ENCODE assay signal across 34 cellular contexts in genomic region chr12:69354172-69354560, GRCh38. TPM values are rescaled to one million over a fixed set of nuclear protein-coding genes. Genes with fewer than 3 reads are reported as not detected.
"Had no signal": no experiment of that assay in that cellular context is flagged by ENCODE, and none has a peak within 500 bp of the region (broad histone marks: within the 10 kb centered on the region; RNA-seq: fewer than 3 reads in every experiment).

No MANE protein-coding gene starts in this region.

- H3K27ac ChIP-seq: ascending aorta, PC-9, RWPE1, VCaP had no signal

- ATAC-seq: activated CD8-positive, alpha-beta T cell treated with anti-CD3 and anti-CD28 coated beads for 36 hours; Right ventricle myocardium inferior; SK-N-SH treated with all-trans-retinoic acid at 6 μM for 48 hours had no signal

- H3K4me3 Mint-ChIP-seq: activated CD4-positive, alpha-beta T cell treated with anti-CD3 and anti-CD28 coated beads, Interleukin-2, amount 10 ng/mL, durations not matched to agents 24 days and 14 days; activated CD8-positive, alpha-beta T cell treated with anti-CD3 and anti-CD28 coated beads for 36 hours; activated naive CD4-positive, alpha-beta T cell treated with anti-CD3 and anti-CD28 coated beads, Interleukin-2, amount 50 U/mL, for 24 hours; activated naive CD8-positive, alpha-beta T cell treated with anti-CD3 and anti-CD28 coated beads, Interleukin-2, amount 10 ng/mL, durations not matched to agents 7 days and 5 days; activated T-cell treated with anti-CD3 and anti-CD28 coated beads, Interleukin-2, amount 50 U/mL, for 24 hours had no signal

- H3K9me3 Mint-ChIP-seq: activated CD4-positive, alpha-beta T cell treated with anti-CD3 and anti-CD28 coated beads, Interleukin-2, amount 10 ng/mL, durations not matched to agents 24 days and 14 days; activated CD8-positive, alpha-beta T cell treated with anti-CD3 and anti-CD28 coated beads for 36 hours; activated naive CD4-positive, alpha-beta T cell treated with anti-CD3 and anti-CD28 coated beads, Interleukin-2, amount 50 U/mL, for 24 hours; activated naive CD8-positive, alpha-beta T cell treated with anti-CD3 and anti-CD28 coated beads, Interleukin-2, amount 10 ng/mL, durations not matched to agents 7 days and 5 days; activated T-cell treated with anti-CD3 and anti-CD28 coated beads, Interleukin-2, amount 50 U/mL, for 24 hours; activated T-helper 2 cell treated with anti-CD3 and anti-CD28 coated beads, Interferon-gamma antibody, Interleukin-2, Interleukin-4, amounts not matched to agents 10 μg/mL and 5 μg/mL and 100 μg/mL, durations not matched to agents 14 hours and 24 hours and 36 hours had no signal

- H3K4me1 ChIP-seq: ascending aorta had no signal

- H3K27me3 Mint-ChIP-seq: activated naive CD4-positive, alpha-beta T cell treated with anti-CD3 and anti-CD28 coated beads, Interleukin-2, amount 50 U/mL, for 24 hours; activated T-cell treated with anti-CD3 and anti-CD28 coated beads, Interleukin-2, amount 50 U/mL, for 24 hours had no signal

- H3K4me3 ChIP-seq: ascending aorta, cardiac muscle cell, PC-9 had no signal

- H3K36me3 ChIP-seq: ascending aorta, cardiac muscle cell had no signal

- H3K27ac Mint-ChIP-seq: activated CD4-positive, alpha-beta T cell treated with anti-CD3 and anti-CD28 coated beads, Interleukin-2, amount 10 ng/mL, durations not matched to agents 24 days and 14 days; activated CD8-positive, alpha-beta T cell treated with anti-CD3 and anti-CD28 coated beads for 36 hours; activated naive CD4-positive, alpha-beta T cell treated with anti-CD3 and anti-CD28 coated beads, Interleukin-2, amount 50 U/mL, for 24 hours; activated naive CD8-positive, alpha-beta T cell treated with anti-CD3 and anti-CD28 coated beads, Interleukin-2, amount 10 ng/mL, durations not matched to agents 7 days and 5 days; activated T-cell treated with anti-CD3 and anti-CD28 coated beads, Interleukin-2, amount 50 U/mL, for 24 hours; activated T-helper 2 cell treated with anti-CD3 and anti-CD28 coated beads, Interferon-gamma antibody, Interleukin-2, Interleukin-4, amounts not matched to agents 10 μg/mL and 5 μg/mL and 100 μg/mL, durations not matched to agents 14 hours and 24 hours and 36 hours had no signal

- H3K36me3 Mint-ChIP-seq: activated naive CD4-positive, alpha-beta T cell treated with anti-CD3 and anti-CD28 coated beads, Interleukin-2, amount 50 U/mL, for 24 hours; activated naive CD8-positive, alpha-beta T cell treated with anti-CD3 and anti-CD28 coated beads, Interleukin-2, amount 10 ng/mL, durations not matched to agents 7 days and 5 days had no signal

- DNase-seq: activated CD4-positive, alpha-beta T cell treated with anti-CD3 and anti-CD28 coated beads, Interleukin-2, amount 10 ng/mL, durations not matched to agents 24 days and 14 days; activated CD4-positive, alpha-beta T cell treated with anti-CD3 and anti-CD28 coated beads, Interleukin-2, amount 50 U/mL, for 4 hours; activated CD4-positive, CD25-positive, alpha-beta regulatory T cell; activated CD8-positive, alpha-beta T cell treated with anti-CD3 and anti-CD28 coated beads for 36 hours; activated gamma-delta T cell; activated naive CD4-positive, alpha-beta T cell treated with Interleukin-2 at 50 U/mL for 16 hours; activated naive CD8-positive, alpha-beta T cell treated with anti-CD3 and anti-CD28 coated beads, Interleukin-2, amount 10 ng/mL, durations not matched to agents 7 days and 5 days; activated T-cell treated with anti-CD3 and anti-CD28 coated beads, Interleukin-2, amount 50 U/mL, for 24 hours; amygdala; Kasumi-1; MM.1S; NCI-H1105 treated with DMSO at 0.1 percent for 48 hours; NCI-H1436; NCI-H1694; NCI-H1930; NCI-H2081 treated with DMSO at 0.1 percent for 48 hours; NCI-H345; NCI-H524 treated with DMSO at 0.1 percent for 48 hours; NK-92 treated with Interleukin-12 subunit alpha and Interleukin-12 subunit beta, amount 100 ng/mL, for 24 hours; PC-9; SIG-M5; SW 1271; T-helper 1 cell; T-helper 2 cell; T-helper 9 cell had no signal

- H3K9me3 ChIP-seq: ascending aorta had no signal

- H3K4me2 ChIP-seq: PC-9 had no signal

- H2AFZ ChIP-seq: PC-9 had no signal

- H3K27me3 ChIP-seq: ascending aorta, cardiac muscle cell had no signal

RNA-seq across cellular contexts. Expression of gene LYZ, which starts 6.0 kb away (rescaled TPM):
- total RNA-seq: activated CD4-positive, alpha-beta T cell treated with anti-CD3 and anti-CD28 coated beads, Interleukin-2, amount 10 ng/mL, durations not matched to agents 24 days and 14 days; activated CD8-positive, alpha-beta memory T cell treated with anti-CD3 and anti-CD28 coated beads for 36 hours; activated CD8-positive, alpha-beta T cell treated with anti-CD3 and anti-CD28 coated beads for 36 hours; activated T-helper 2 cell treated with anti-CD3 and anti-CD28 coated beads, Interferon-gamma antibody, Interleukin-2, Interleukin-4, amounts not matched to agents 10 μg/mL and 5 μg/mL and 100 μg/mL, durations not matched to agents 14 hours and 24 hours and 36 hours; PC-9 had no signal
